ENCODE assay signal across 1 cellular context in the genomic region with DNA sequence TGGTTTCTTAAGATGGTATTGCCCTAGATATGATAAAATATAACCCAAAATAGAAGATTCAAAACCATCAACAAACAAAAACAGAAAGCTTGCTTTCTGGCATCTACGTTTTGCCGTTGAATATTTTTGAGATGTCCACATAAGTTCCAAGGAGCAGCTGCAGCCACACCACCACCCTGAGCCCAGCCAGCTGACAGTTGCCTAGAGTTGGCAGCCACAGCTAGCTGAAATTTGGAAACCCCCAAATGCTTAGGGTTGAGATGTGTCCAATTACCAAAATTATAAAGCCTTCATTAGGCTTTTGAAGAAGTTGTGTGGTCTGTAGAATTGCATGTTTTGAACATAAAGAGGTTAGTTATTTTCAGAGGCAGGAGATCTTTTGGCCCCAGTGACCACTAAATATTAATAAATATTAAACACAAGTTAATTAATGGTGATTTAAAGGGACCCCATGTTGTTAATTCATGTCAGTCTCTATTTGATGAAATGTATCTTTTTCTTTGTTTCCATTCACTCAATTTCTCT.
TF ChIP-seq lines count a peak whose summit lies in the region.

No MANE protein-coding gene starts in this region.

TF ChIP-seq in H1, 55 proteins besides CTCF, POLR2A, EP300 and RAD21 (continued from another document):
- TF ChIP-seq JUN (IDR thresholded peaks at IDR 0.05; ENCODE audit: low read depth, low read length) (no peak), RNF2 (IDR thresholded peaks at IDR 0.05; ENCODE audit: borderline replicate concordance, low read depth, low read length, missing control alignments, poor library complexity, severe bottlenecking) (no peak), EGR1 (IDR thresholded peaks at IDR 0.05; ENCODE audit: borderline replicate concordance, low read depth, low read length) (no peak), KDM5A (IDR thresholded peaks at IDR 0.05; ENCODE audit: low read length) (no peak), SAP30 (IDR thresholded peaks at IDR 0.05; ENCODE audit: insufficient read depth, insufficient replicate concordance, low read length) (no peak), SIRT6 (IDR thresholded peaks at IDR 0.05; ENCODE audit: low read length) (no peak), SP4 (IDR thresholded peaks at IDR 0.05; ENCODE audit: low read length) (no peak), CBX5 (IDR thresholded peaks at IDR 0.05; ENCODE audit: low read depth, low read length) (no peak), TEAD4 (IDR thresholded peaks at IDR 0.05; ENCODE audit: low read depth, low read length) (no peak), NANOG (IDR thresholded peaks at IDR 0.05; ENCODE audit: insufficient read depth, low read depth, low read length, poor library complexity, severe bottlenecking) (no peak)
- TF ChIP-seq, protein P1, sequence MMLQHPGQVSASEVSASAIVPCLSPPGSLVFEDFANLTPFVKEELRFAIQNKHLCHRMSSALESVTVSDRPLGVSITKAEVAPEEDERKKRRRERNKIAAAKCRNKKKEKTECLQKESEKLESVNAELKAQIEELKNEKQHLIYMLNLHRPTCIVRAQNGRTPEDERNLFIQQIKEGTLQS (IDR thresholded peaks at IDR 0.05; ENCODE audit: insufficient read depth, low read depth, low read length): no peak
